In genomic region chr9:114938687-114939575, GRCh38 we compare ENCODE assay signal across 17 cellular contexts. TPM values are rescaled to one million over a fixed set of nuclear protein-coding genes. Genes with fewer than 3 reads are reported as not detected.
DNase-seq lines count a peak whose midpoint lies in the region; ATAC-seq and TF ChIP-seq lines count a peak whose summit lies in the region.
"Had no signal": no experiment of that assay in that cellular context is flagged by ENCODE, and none has a peak within 500 bp of the region (broad histone marks: within the 10 kb centered on the region; RNA-seq: fewer than 3 reads in every experiment).

No MANE protein-coding gene starts in this region.

- intact Hi-C loops in mammary epithelial cell (cut with micrococcal nuclease) = loop anchor here (10.0 kb wide), 1 partner anchor 46 kb away; no protein-coding TSS in a partner anchor
- intact Hi-C loops in thyroid gland (cut with DNase I) = no loop called here

- H3K36me3 ChIP-seq in mammary epithelial cell (ENCODE audit: insufficient read depth, low read length) (no peaks in the 10 kb centered on the region), thyroid gland (no peaks in the 10 kb centered on the region)
- H3K36me3 ChIP-seq: BE2C, heart right ventricle had no signal

- BruUV-seq in mammary epithelial cell (replicated peaks; lab: Mats Ljungman, UMichigan) = no TSS peak

- H3K4me3 ChIP-seq in choroid plexus epithelial cell (ENCODE audit: low read depth, low read length) (no peak overlapping the region), mammary epithelial cell (replicated peaks in 1 of 3; ENCODE audit: insufficient read depth in 1 of 3, low read depth in 2 of 3, low read length in 3 of 3) (no peak overlapping the region), thyroid gland (replicated peaks in 1 of 3) (no peak overlapping the region)
- H3K4me3 ChIP-seq: heart right ventricle had no signal

- whole genome bisulfite sequencing in mammary epithelial cell (ENCODE audit: low coverage, missing lambda C conversion rate) = 91% methylated on average over 4 of the region's 4 CpGs
- WGBS in thyroid gland, 2 donors = 55 to 71% methylated on average over 4 of the region's 4 CpGs

- CTCF ChIA-PET in mammary epithelial cell (lab: Charles Lee; ENCODE audit: low non-redundant PET) = no interaction called here

- peak overlapping the region; percentile 52 for H3K27ac Mint-ChIP-seq in activated naive CD4-positive, alpha-beta T cell treated with anti-CD3 and anti-CD28 coated beads, Interleukin-2, amount 50 U/mL, for 24 hours
- peak overlapping the region in 1 of 2 donors; percentile 36 for H3K27ac Mint-ChIP-seq in activated naive CD4-positive, alpha-beta T cell treated with anti-CD3 and anti-CD28 coated beads, Interleukin-2, amount 50 U/mL, for 72 hours
- H3K27ac Mint-ChIP-seq: activated CD4-positive, alpha-beta memory T cell treated with anti-CD3 and anti-CD28 coated beads for 36 hours had no signal

- no peak overlapping the region for H2AFZ ChIP-seq in mammary epithelial cell (ENCODE audit: low read depth, low read length)

- dilution Hi-C loops in mammary epithelial cell (cut with HindIII; ENCODE audit: low sequenced_read_pairs) = no loop called here

- no peak overlapping the region for H3K27ac ChIP-seq in mammary epithelial cell (ENCODE audit: insufficient read depth, low read depth, low read length)
- no peak overlapping the region for H3K27ac ChIP-seq in thyroid gland
- H3K27ac ChIP-seq: heart right ventricle had no signal

- no peak for DNase-seq in activated naive CD4-positive, alpha-beta T cell treated with anti-CD3 and anti-CD28 coated beads, Interleukin-2, amount 50 U/mL, for 72 hours (ENCODE audit: low spot score in 2 of 2)
- DNase-seq in NCI-H2171 (lab: John Stamatoyannopoulos, UW) (peak; percentile 37), choroid plexus epithelial cell (ENCODE audit: low read depth) (peak; percentile 51), stromal cell of bone marrow (ENCODE audit: low read depth) (peak; percentile 62), mammary epithelial cell (no peak), thyroid gland (no peak)
- DNase-seq: activated CD4-positive, alpha-beta memory T cell treated with anti-CD3 and anti-CD28 coated beads for 36 hours; activated naive CD4-positive, alpha-beta T cell; BE2C; heart right ventricle; NCI-H1417 treated with DMSO at 0.1 percent for 48 hours; NCI-H524; posterior cingulate gyrus; trophoblast cell had no signal

- H3K9me3 ChIP-seq in mammary epithelial cell (replicated peaks; ENCODE audit: insufficient read depth, low read length) (no peaks in the 10 kb centered on the region), thyroid gland (no peaks in the 10 kb centered on the region)
- H3K9me3 ChIP-seq: BE2C had no signal

- H3K4me1 ChIP-seq in mammary epithelial cell (ENCODE audit: insufficient read depth, low read length) = no peaks in the 10 kb centered on the region
- H3K4me1 ChIP-seq in thyroid gland = no peaks in the 10 kb centered on the region
- H3K4me1 ChIP-seq: BE2C had no signal

- no peaks in the 10 kb centered on the region for H3K79me2 ChIP-seq in mammary epithelial cell (ENCODE audit: insufficient read depth, low read length)

- no peaks in the 10 kb centered on the region for H3K36me3 Mint-ChIP-seq in activated naive CD4-positive, alpha-beta T cell treated with anti-CD3 and anti-CD28 coated beads, Interleukin-2, amount 50 U/mL, for 24 hours
- peaks cover 0 to under 1% of the 10 kb centered on the region in 2 donors for H3K36me3 Mint-ChIP-seq in activated naive CD4-positive, alpha-beta T cell treated with anti-CD3 and anti-CD28 coated beads, Interleukin-2, amount 50 U/mL, for 72 hours
- H3K36me3 Mint-ChIP-seq: activated CD4-positive, alpha-beta memory T cell treated with anti-CD3 and anti-CD28 coated beads for 36 hours had no signal

- H3K9ac ChIP-seq in mammary epithelial cell (ENCODE audit: insufficient read depth, low read length) = no peak overlapping the region

- in situ Hi-C loops in mammary epithelial cell (cut with MboI; ENCODE audit: low sequenced_read_pairs in 2 of 2) = no loop called here

- no peak overlapping the region for H3K4me2 ChIP-seq in mammary epithelial cell (ENCODE audit: insufficient read depth, low read depth, low read length)

- H3K27me3 ChIP-seq in mammary epithelial cell (ENCODE audit: insufficient read depth, low read length) (no peaks in the 10 kb centered on the region), thyroid gland (no peaks in the 10 kb centered on the region)
- H3K27me3 ChIP-seq: BE2C had no signal

- peak overlapping the region; percentile 34 for H3K4me3 Mint-ChIP-seq in activated naive CD4-positive, alpha-beta T cell treated with anti-CD3 and anti-CD28 coated beads, Interleukin-2, amount 50 U/mL, for 24 hours
- H3K4me3 Mint-ChIP-seq: activated CD4-positive, alpha-beta memory T cell treated with anti-CD3 and anti-CD28 coated beads for 36 hours; central memory CD8-positive, alpha-beta T cell had no signal

- peaks cover 28% of the 10 kb centered on the region for H3K4me1 Mint-ChIP-seq in activated naive CD4-positive, alpha-beta T cell treated with anti-CD3 and anti-CD28 coated beads, Interleukin-2, amount 50 U/mL, for 24 hours

- ATAC-seq in activated naive CD4-positive, alpha-beta T cell treated with anti-CD3 and anti-CD28 coated beads, Interleukin-2, amount 50 U/mL, for 72 hours = no peak
- ATAC-seq in GM19455 (IDR thresholded peaks at IDR 0.05; ENCODE audit: unreplicated experiment) = no peak

- TF ChIP-seq POLR2A in thyroid gland (IDR thresholded peaks at IDR 0.05) = no peak

- H3K9me3 Mint-ChIP-seq in activated naive CD4-positive, alpha-beta T cell treated with anti-CD3 and anti-CD28 coated beads, Interleukin-2, amount 50 U/mL, for 24 hours = no peaks in the 10 kb centered on the region
- peaks cover under 1 to 4% of the 10 kb centered on the region in 2 donors for H3K9me3 Mint-ChIP-seq in activated naive CD4-positive, alpha-beta T cell treated with anti-CD3 and anti-CD28 coated beads, Interleukin-2, amount 50 U/mL, for 72 hours
- H3K9me3 Mint-ChIP-seq: activated CD4-positive, alpha-beta memory T cell treated with anti-CD3 and anti-CD28 coated beads for 36 hours; central memory CD8-positive, alpha-beta T cell had no signal

- TF ChIP-seq CTCF in choroid plexus epithelial cell (conservative IDR thresholded peaks at IDR 0.05; ENCODE audit: low read depth, low read length) (no peak), mammary epithelial cell (conservative IDR thresholded peaks at IDR 0.05 in 1 of 2, IDR thresholded peaks at IDR 0.05 in 1 of 2; ENCODE audit: extremely low read depth in 1 of 2, insufficient read depth in 1 of 2, low read depth in 1 of 2, low read length in 2 of 2) (no peak), thyroid gland (IDR thresholded peaks at IDR 0.05) (no peak)

- H3K27me3 Mint-ChIP-seq in activated naive CD4-positive, alpha-beta T cell treated with anti-CD3 and anti-CD28 coated beads, Interleukin-2, amount 50 U/mL, for 24 hours = no peaks in the 10 kb centered on the region
- H3K27me3 Mint-ChIP-seq: activated CD4-positive, alpha-beta memory T cell treated with anti-CD3 and anti-CD28 coated beads for 36 hours; central memory CD8-positive, alpha-beta T cell had no signal

- no peaks in the 10 kb centered on the region for H4K20me1 ChIP-seq in mammary epithelial cell (ENCODE audit: insufficient read depth, low read length)

RNA-seq across cellular contexts. Expression of gene TNFSF8, which starts 8.5 kb away (rescaled TPM):
- total RNA-seq in activated naive CD4-positive, alpha-beta T cell treated with anti-CD3 and anti-CD28 coated beads, Interleukin-2, amount 50 U/mL, for 72 hours = 10 to 100 TPM; 11.0 to 26.9 TPM
- not detected for total RNA-seq in mammary epithelial cell
- polyA plus RNA-seq in mammary epithelial cell = not detected
- not detected for polyA minus RNA-seq in mammary epithelial cell
- total RNA-seq in thyroid gland = 1 to 10 TPM; 1.3 to 4.2 (median 2.1) TPM

Comparison
In these comparisons a context has a peak if more than half of its experiments do, and no peak if none do; other contexts are left out.
1. DNase-seq: peak in NCI-H2171 (single experiment), choroid plexus epithelial cell (single experiment) and stromal cell of bone marrow (single experiment); none in activated naive CD4-positive, alpha-beta T cell treated with anti-CD3 and anti-CD28 coated beads, Interleukin-2, amount 50 U/mL, for 72 hours (0 of 2), mammary epithelial cell (single experiment) and thyroid gland (0 of 2).